Comparison of ENCODE assay signal across 8 cellular contexts in the genomic region with DNA sequence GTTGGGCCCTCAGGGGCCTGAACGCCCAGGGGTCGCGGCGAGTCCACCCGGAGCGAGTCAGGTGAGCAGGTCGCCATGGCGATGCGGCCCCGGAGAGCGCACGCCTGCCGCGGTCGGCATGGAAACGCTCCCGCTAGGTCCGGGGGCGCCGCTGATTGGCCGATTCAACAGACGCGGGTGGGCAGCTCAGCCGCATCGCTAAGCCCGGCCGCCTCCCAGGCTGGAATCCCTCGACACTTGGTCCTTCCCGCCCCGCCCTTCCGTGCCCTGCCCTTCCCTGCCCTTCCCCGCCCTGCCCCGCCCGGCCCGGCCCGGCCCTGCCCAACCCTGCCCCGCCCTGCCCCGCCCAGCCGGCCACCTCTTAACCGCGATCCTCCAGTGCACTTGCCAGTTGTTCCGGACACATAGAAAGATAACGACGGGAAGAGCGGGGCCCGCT. TPM values are rescaled to one million over a fixed set of nuclear protein-coding genes. Genes with fewer than 3 reads are reported as not detected.
A peak's percentile ranks its signal among the peaks of the same experiment; 100 is the strongest.
DNase-seq lines count a peak whose midpoint lies in the region; ATAC-seq, FAIRE-seq and TF ChIP-seq lines count a peak whose summit lies in the region.

A gene (plus strand): TSS at position 390 of the 439 bp plus-strand sequence. CDS start 562 bp downstream, outside the sequence.

- no peak for TF ChIP-seq POLR2A in K562 (conservative IDR thresholded peaks at IDR 0.05)

- H3K9me3 Mint-ChIP-seq in stimulated activated memory B cell treated with anti-CD40 and anti-IgM and Interleukin-4, amounts not matched to agents 10 μg/mL and 1 μg/mL and 100 μg/mL, for 72 hours = no peaks in the 10 kb centered on the region

- H3K36me3 ChIP-seq in BE2C = no peaks in the 10 kb centered on the region
- no peaks in the 10 kb centered on the region for H3K36me3 ChIP-seq in K562 (ENCODE audit: control insufficient read depth, insufficient read depth, low read length)
- no peaks in the 10 kb centered on the region for H3K36me3 ChIP-seq in iPS-20b (ENCODE audit: insufficient read depth, low read depth, low read length)

- peaks cover 14% of the 10 kb centered on the region for H3K4me1 Mint-ChIP-seq in stimulated activated memory B cell treated with anti-CD40 and anti-IgM and Interleukin-4, amounts not matched to agents 10 μg/mL and 1 μg/mL and 100 μg/mL, for 72 hours

- FAIRE-seq in K562 (lab: Jason Lieb, UNC) = no peak

- ATAC-seq in K562 = peak; percentile 85
- peak; percentile 69 for ATAC-seq in stimulated activated memory B cell treated with anti-CD40 and anti-IgM and Interleukin-4, amounts not matched to agents 10 μg/mL and 1 μg/mL and 100 μg/mL, for 72 hours

- H3K4me1 ChIP-seq in BE2C (peaks cover 9% of the 10 kb centered on the region), K562 (replicated peaks in 1 of 2; ENCODE audit: control insufficient read depth in 2 of 2, insufficient read depth in 2 of 2, low read length in 2 of 2) (peaks cover 0 to 11% of the 10 kb centered on the region in 2 experiments; a peak in 2 of 5 replicates), iPS-20b (ENCODE audit: insufficient read depth, low read length) (0 out of 2 replicates have a peak, but pooled peaks cover 5% of the 10 kb centered on the region)

- H3K9ac ChIP-seq in K562 (ENCODE audit: insufficient read depth in 1 of 2, low read depth in 2 of 2, low read length in 2 of 2) (no peak within 1 kb of the TSS), iPS-20b (ENCODE audit: low read depth, low read length) (no peak within 1 kb of the TSS)

- H3K9me1 ChIP-seq in K562 (ENCODE audit: control insufficient read depth, insufficient read depth, low read length) = no peaks in the 10 kb centered on the region

- TF ChIP-seq RAD21 in K562 (CRISPR knock-in tag; conservative IDR thresholded peaks at IDR 0.05 in 1 of 2, IDR thresholded peaks at IDR 0.05 in 1 of 2) = no peak

- no peaks in the 10 kb centered on the region for H4K20me1 ChIP-seq in K562 (replicated peaks; ENCODE audit: control insufficient read depth, insufficient read depth, low read length)

- no peaks in the 10 kb centered on the region for H3K79me2 ChIP-seq in K562 (ENCODE audit: control insufficient read depth, insufficient read depth, low read length)

- TF ChIP-seq EP300 in K562 (IDR thresholded peaks at IDR 0.05; ENCODE audit: low read length) = no peak

- H3K27me3 Mint-ChIP-seq in stimulated activated memory B cell treated with anti-CD40 and anti-IgM and Interleukin-4, amounts not matched to agents 10 μg/mL and 1 μg/mL and 100 μg/mL, for 72 hours = peaks cover 76% of the 10 kb centered on the region

- 0% methylated on average over 4 of the region's 46 CpGs for WGBS in K562 (ENCODE audit: insufficient coverage, low coverage, missing lambda C conversion rate)

- CTCF ChIA-PET in K562 (lab: Yijun Ruan, JAX; ENCODE audit: low intra/inter-chr PET ratio) = no interaction called here

- H3K9me3 ChIP-seq in BE2C = no peaks in the 10 kb centered on the region
- no peaks in the 10 kb centered on the region for H3K9me3 ChIP-seq in K562 (replicated peaks; ENCODE audit: control insufficient read depth, insufficient read depth, low read depth, low read length)
- H3K9me3 ChIP-seq in iPS-20b (ENCODE audit: insufficient read depth, low read depth, low read length) = no peaks in the 10 kb centered on the region

- H3K27ac ChIP-seq in K562 (ENCODE audit: extremely low read depth, low read depth, low read length) (no peak within 1 kb of the TSS), iPS-20b (ENCODE audit: low read length) (no peak within 1 kb of the TSS)

- H3K27me3 ChIP-seq in BE2C (peaks cover 60% of the 10 kb centered on the region), K562 (ENCODE audit: control insufficient read depth in 2 of 2, insufficient read depth in 2 of 2, low read length in 2 of 2) (peaks cover 6 to 20% of the 10 kb centered on the region in 2 experiments; a peak in 3 of 5 replicates), iPS-20b (ENCODE audit: insufficient read depth, low read length) (peaks cover 68% of the 10 kb centered on the region)

- H3K4me3 Mint-ChIP-seq in stimulated activated memory B cell treated with anti-CD40 and anti-IgM and Interleukin-4, amounts not matched to agents 10 μg/mL and 1 μg/mL and 100 μg/mL, for 72 hours = peak within 1 kb of the TSS; percentile 73

- POLR2A ChIA-PET in K562 (lab: Yijun Ruan, JAX) = interaction anchor here (0.8 kb wide), 1 partner anchor 326 kb away, joined by 3 read pairs; no protein-coding TSS in a partner anchor

- H2AFZ ChIP-seq in K562 (ENCODE audit: low read depth, low read length) = no peak within 1 kb of the TSS

- no peak within 1 kb of the TSS for H3K27ac Mint-ChIP-seq in stimulated activated memory B cell treated with anti-CD40 and anti-IgM and Interleukin-4, amounts not matched to agents 10 μg/mL and 1 μg/mL and 100 μg/mL, for 72 hours

- H3K4me2 ChIP-seq in K562 (ENCODE audit: insufficient read depth, low read length) = no peak within 1 kb of the TSS

- peak within 1 kb of the TSS; percentile 55 for H3K4me3 ChIP-seq in BE2C (ENCODE audit: low read depth, low read length)
- no peak within 1 kb of the TSS for H3K4me3 ChIP-seq in K562
- peak within 1 kb of the TSS; percentile 73 for H3K4me3 ChIP-seq in iPS-20b (ENCODE audit: low read length)

- TF ChIP-seq CTCF in BE2C (IDR thresholded peaks at IDR 0.05; ENCODE audit: low read depth, low read length) = no peak
- no peak for TF ChIP-seq CTCF in GM20000 (IDR thresholded peaks at IDR 0.05; ENCODE audit: extremely low read depth, missing control alignments)
- TF ChIP-seq CTCF in K562 (IDR thresholded peaks at IDR 0.05 in 2 of 3, conservative IDR thresholded peaks at IDR 0.05 in 1 of 3; ENCODE audit: insufficient read depth in 2 of 3, low read depth in 1 of 3, low read length in 3 of 3) = no peak

- DNase-seq in BE2C = peak; percentile 58
- DNase-seq in GM20000 (ENCODE audit: low spot score) = peak; percentile 59
- peak; percentile 98 for DNase-seq in NCI-H748 (lab: John Stamatoyannopoulos, UW; ENCODE audit: unreplicated experiment)
- peak; percentile 10 to 45 (median 32) for DNase-seq in K562 (ENCODE audit: extremely low read depth in 1 of 4, low spot score in 3 of 4)
- DNase-seq in NCI-H526 treated with DMSO at 0.1 percent for 48 hours (lab: John Stamatoyannopoulos, UW) = no peak
- DNase-seq in foreskin melanocyte = no peak

- no TSS peak for BruUV-seq in K562 (replicated peaks; lab: Mats Ljungman, UMichigan)

- intact Hi-C loops in K562 (cut with micrococcal nuclease) = no loop called here

- in situ Hi-C loops in K562 (cut with MboI) = no loop called here

- no peaks in the 10 kb centered on the region for H3K36me3 Mint-ChIP-seq in stimulated activated memory B cell treated with anti-CD40 and anti-IgM and Interleukin-4, amounts not matched to agents 10 μg/mL and 1 μg/mL and 100 μg/mL, for 72 hours

TF ChIP-seq in K562, 482 proteins besides CTCF, POLR2A, EP300 and RAD21:
- TF ChIP-seq RFX1 (IDR thresholded peaks at IDR 0.05) (peak; percentile 24; the same call in 1 of the 2 replicates), EHMT2 (IDR thresholded peaks at IDR 0.05) (no peak)
- TF ChIP-seq, protein P1, sequence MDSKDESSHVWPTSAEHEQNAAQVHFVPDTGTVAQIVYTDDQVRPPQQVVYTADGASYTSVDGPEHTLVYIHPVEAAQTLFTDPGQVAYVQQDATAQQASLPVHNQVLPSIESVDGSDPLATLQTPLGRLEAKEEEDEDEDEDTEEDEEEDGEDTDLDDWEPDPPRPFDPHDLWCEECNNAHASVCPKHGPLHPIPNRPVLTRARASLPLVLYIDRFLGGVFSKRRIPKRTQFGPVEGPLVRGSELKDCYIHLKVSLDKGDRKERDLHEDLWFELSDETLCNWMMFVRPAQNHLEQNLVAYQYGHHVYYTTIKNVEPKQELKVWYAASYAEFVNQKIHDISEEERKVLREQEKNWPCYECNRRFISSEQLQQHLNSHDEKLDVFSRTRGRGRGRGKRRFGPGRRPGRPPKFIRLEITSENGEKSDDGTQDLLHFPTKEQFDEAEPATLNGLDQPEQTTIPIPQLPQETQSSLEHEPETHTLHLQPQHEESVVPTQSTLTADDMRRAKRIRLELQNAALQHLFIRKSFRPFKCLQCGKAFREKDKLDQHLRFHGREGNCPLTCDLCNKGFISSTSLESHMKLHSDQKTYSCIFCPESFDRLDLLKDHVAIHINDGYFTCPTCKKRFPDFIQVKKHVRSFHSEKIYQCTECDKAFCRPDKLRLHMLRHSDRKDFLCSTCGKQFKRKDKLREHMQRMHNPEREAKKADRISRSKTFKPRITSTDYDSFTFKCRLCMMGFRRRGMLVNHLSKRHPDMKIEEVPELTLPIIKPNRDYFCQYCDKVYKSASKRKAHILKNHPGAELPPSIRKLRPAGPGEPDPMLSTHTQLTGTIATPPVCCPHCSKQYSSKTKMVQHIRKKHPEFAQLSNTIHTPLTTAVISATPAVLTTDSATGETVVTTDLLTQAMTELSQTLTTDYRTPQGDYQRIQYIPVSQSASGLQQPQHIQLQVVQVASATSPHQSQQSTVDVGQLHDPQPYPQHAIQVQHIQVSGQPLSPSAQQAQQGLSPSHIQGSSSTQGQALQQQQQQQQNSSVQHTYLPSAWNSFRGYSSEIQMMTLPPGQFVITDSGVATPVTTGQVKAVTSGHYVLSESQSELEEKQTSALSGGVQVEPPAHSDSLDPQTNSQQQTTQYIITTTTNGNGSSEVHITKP (IDR thresholded peaks at IDR 0.05; ENCODE audit: partially characterized antibody) = peak; percentile 32

RNA-seq across cellular contexts. Expression of the gene that starts here (rescaled TPM):
- polyA plus RNA-seq in BE2C (2012; ENCODE audit: insufficient read depth, insufficient read length, low read depth) = not detected
- total RNA-seq in K562 (2011; cell fraction: chromatin; rRNA removed; ENCODE audit: low replicate concordance) = not detected in 2 replicates
- not detected in 2 replicates for total RNA-seq in K562 (2011; cell fraction: nucleolus; rRNA removed)
- not detected in 2 replicates for total RNA-seq in K562 (2011; cell fraction: nucleoplasm; rRNA removed)
- total RNA-seq in K562 (2014; rRNA removed) (not detected in 2 replicates), K562 (2014; rRNA removed; fragmentation: Illumina TruSeq; extraction: Trizol) (not detected in 2 replicates), K562 (2015; rRNA removed; fragmentation: Illumina TruSeq; extraction: Trizol) (not detected in 2 replicates), K562 (2021) (not detected in 2 replicates)
- polyA plus RNA-seq in K562 (2011; rRNA removed) (0.04 and 0.08 TPM in 2 replicates), K562 (2014; fragmentation: Illumina TruSeq; extraction: Trizol) (not detected in 2 replicates), K562 (2014; fragmentation: Nextera tagmentation; extraction: Ambion mirVana) (not detected), K562 (2014; rRNA removed) (not detected in 2 replicates)
- polyA plus RNA-seq in K562 (2011; cell fraction: cytosol; rRNA removed) = 0.07 TPM in 1 of 2 replicates, not detected in the other
- polyA plus RNA-seq in K562 (2011; cell fraction: nucleus; rRNA removed) = not detected in 2 replicates
- not detected in 2 replicates for polyA plus RNA-seq in K562 (2012)
- polyA minus RNA-seq in K562 (2011; rRNA and poly(A)+ RNA removed) = not detected in 2 replicates
- polyA minus RNA-seq in K562 (2011; cell fraction: cytosol; rRNA and poly(A)+ RNA removed) = not detected in 2 replicates
- polyA minus RNA-seq in K562 (2011; cell fraction: nucleus; rRNA and poly(A)+ RNA removed) = not detected in 2 replicates

Comparison
In these comparisons a context has a peak if more than half of its experiments do, and no peak if none do; other contexts are left out.
1. Peak in DNase-seq and ATAC-seq in K562; RNA of the gene not detected or under 1 TPM.
2. DNase-seq: peak in BE2C (single experiment), GM20000 (single experiment) and NCI-H748 (single experiment); none in NCI-H526 treated with DMSO at 0.1 percent for 48 hours (single experiment) and foreskin melanocyte (single experiment).